In genomic region chr3:20055020-20055775, GRCh38 we compare ENCODE assay signal across 8 cellular contexts. TPM values are rescaled to one million over a fixed set of nuclear protein-coding genes. Genes with fewer than 3 reads are reported as not detected.
DNase-seq lines count a peak whose midpoint lies in the region; ATAC-seq, FAIRE-seq and TF ChIP-seq lines count a peak whose summit lies in the region.

No MANE protein-coding gene starts in this region.

- TF ChIP-seq CTCF in endothelial cell of umbilical vein (IDR thresholded peaks at IDR 0.05; ENCODE audit: extremely low read depth in 1 of 2, insufficient read depth in 1 of 2, low read depth in 1 of 2, low read length in 2 of 2) (no peak), vagina (IDR thresholded peaks at IDR 0.05) (no peak)

- no TSS peak for BruUV-seq in endothelial cell of umbilical vein (replicated peaks; lab: Mats Ljungman, UMichigan)

- no peaks in the 10 kb centered on the region for H4K20me1 ChIP-seq in endothelial cell of umbilical vein (replicated peaks; ENCODE audit: control insufficient read depth, extremely low read depth, insufficient read depth, low read length)

- H3K9me1 ChIP-seq in endothelial cell of umbilical vein (replicated peaks; ENCODE audit: control insufficient read depth, extremely low read depth, insufficient read depth, low read length), result no peaks in the 10 kb centered on the region

- H3K27me3 ChIP-seq in endothelial cell of umbilical vein (ENCODE audit: control insufficient read depth in 2 of 2, insufficient read depth in 2 of 2, low read length in 2 of 2), result no peaks in the 10 kb centered on the region
- no peaks in the 10 kb centered on the region for H3K27me3 ChIP-seq in vagina

- DNase-seq in NCI-H1694 (lab: John Stamatoyannopoulos, UW) (peak; percentile 29), endothelial cell of umbilical vein (ENCODE audit: low read depth, low spot score) (peak; percentile 40), vagina (ENCODE audit: extremely low spot score in 2 of 2) (no peak), OCI-M2 (lab: John Stamatoyannopoulos, UW; ENCODE audit: unreplicated experiment) (no peak), CD1c-positive myeloid dendritic cell (ENCODE audit: extremely low spot score) (no peak), HTR-8/SVneo (ENCODE audit: insufficient read length, low spot score) (no peak)

- peak; percentile 20 for ATAC-seq in GM18498 (IDR thresholded peaks at IDR 0.05; ENCODE audit: unreplicated experiment)
- ATAC-seq in GM21576 (IDR thresholded peaks at IDR 0.05; ENCODE audit: unreplicated experiment), result peak; percentile 17

- CTCF ChIA-PET in endothelial cell of umbilical vein (lab: Charles Lee), result no interaction called here

- TF ChIP-seq POLR2A in endothelial cell of umbilical vein (IDR thresholded peaks at IDR 0.05; ENCODE audit: low read depth, low read length) (no peak), vagina (IDR thresholded peaks at IDR 0.05) (no peak)

- no peak overlapping the region for H3K4me3 ChIP-seq in endothelial cell of umbilical vein (replicated peaks in 1 of 3; ENCODE audit: insufficient read depth in 1 of 3, low read depth in 1 of 3, low read length in 3 of 3)
- no peak overlapping the region for H3K4me3 ChIP-seq in vagina

- intact Hi-C loops in endothelial cell of umbilical vein (cut with micrococcal nuclease), result no loop called here
- intact Hi-C loops in vagina (cut with DNase I), result no loop called here

- H3K79me2 ChIP-seq in endothelial cell of umbilical vein (ENCODE audit: control insufficient read depth, insufficient read depth, low read length), result no peaks in the 10 kb centered on the region

- FAIRE-seq in endothelial cell of umbilical vein (lab: Jason Lieb, UNC) (no peak), HTR-8/SVneo (lab: Jason Lieb, UNC) (no peak)

- H3K4me2 ChIP-seq in endothelial cell of umbilical vein (ENCODE audit: insufficient read depth, low read length), result peak overlapping the region; percentile 19

- H3K9ac ChIP-seq in endothelial cell of umbilical vein (replicated peaks; ENCODE audit: extremely low read depth, insufficient read depth, low read length), result no peak overlapping the region

- H3K4me1 ChIP-seq in endothelial cell of umbilical vein (ENCODE audit: control insufficient read depth, extremely low read depth, insufficient read depth, low read length) (peaks cover 33% of the 10 kb centered on the region), vagina (peaks cover 68% of the 10 kb centered on the region)

- POLR2A ChIA-PET in endothelial cell of umbilical vein (lab: Charles Lee), result no interaction called here

- H3K27ac ChIP-seq in endothelial cell of umbilical vein (ENCODE audit: insufficient read depth, low read depth, low read length) (no peak overlapping the region), vagina (peak overlapping the region; percentile 56)

- H2AFZ ChIP-seq in endothelial cell of umbilical vein (ENCODE audit: low read depth, low read length), result no peak overlapping the region

- H3K36me3 ChIP-seq in endothelial cell of umbilical vein (ENCODE audit: control insufficient read depth in 2 of 2, extremely low read depth in 1 of 2, insufficient read depth in 2 of 2, low read length in 2 of 2), result no peaks in the 10 kb centered on the region
- no peaks in the 10 kb centered on the region for H3K36me3 ChIP-seq in vagina

- H3K9me3 ChIP-seq in endothelial cell of umbilical vein (replicated peaks; ENCODE audit: control insufficient read depth, insufficient read depth, low read length) (no peaks in the 10 kb centered on the region), vagina (no peaks in the 10 kb centered on the region)

- dilution Hi-C loops in endothelial cell of umbilical vein (cut with MboI; ENCODE audit: extremely low pct_ligation_motif_present, low sequenced_read_pairs), result no loop called here

TF ChIP-seq in endothelial cell of umbilical vein, 7 proteins besides CTCF, POLR2A, EP300 and RAD21:
- TF ChIP-seq FOS (IDR thresholded peaks at IDR 0.05; ENCODE audit: borderline replicate concordance, insufficient read depth, low read length), result no peak
- TF ChIP-seq POLR2AphosphoS5 (IDR thresholded peaks at IDR 0.05; ENCODE audit: insufficient read depth, low read depth, low read length), result peak; percentile 8
- TF ChIP-seq, protein P1, sequence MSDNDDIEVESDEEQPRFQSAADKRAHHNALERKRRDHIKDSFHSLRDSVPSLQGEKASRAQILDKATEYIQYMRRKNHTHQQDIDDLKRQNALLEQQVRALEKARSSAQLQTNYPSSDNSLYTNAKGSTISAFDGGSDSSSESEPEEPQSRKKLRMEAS (IDR thresholded peaks at IDR 0.05; ENCODE audit: insufficient read depth, insufficient read length), result no peak
- no peak for TF ChIP-seq EZH2 (IDR thresholded peaks at IDR 0.05; ENCODE audit: borderline replicate concordance, low read depth, low read length, severe bottlenecking)
- no peak for TF ChIP-seq GATA2 (IDR thresholded peaks at IDR 0.05; ENCODE audit: insufficient read depth, insufficient read length, low read depth, low read length)
- TF ChIP-seq MYC (IDR thresholded peaks at IDR 0.05; ENCODE audit: low read depth, low read length), result no peak

RNA-seq across cellular contexts. Expression of gene KAT2B, which starts 15.0 kb away (rescaled TPM):
- total RNA-seq in endothelial cell of umbilical vein (9.7 and 11.0 TPM in 2 replicates), vagina (41.0 TPM)
- 1.9 and 2.6 TPM in 2 replicates for polyA plus RNA-seq in endothelial cell of umbilical vein
- polyA plus RNA-seq in endothelial cell of umbilical vein (2011; cell fraction: cytosol; rRNA removed), result 2.5 and 2.9 TPM in 2 replicates
- 9.0 and 9.8 TPM in 2 replicates for polyA plus RNA-seq in endothelial cell of umbilical vein (2011; cell fraction: nucleus; rRNA removed)
- 4.0 and 4.2 TPM in 2 replicates for polyA plus RNA-seq in endothelial cell of umbilical vein (2012)
- 2.7 and 9.6 TPM in 2 replicates for polyA minus RNA-seq in endothelial cell of umbilical vein
- polyA minus RNA-seq in endothelial cell of umbilical vein (2011; cell fraction: cytosol; rRNA and poly(A)+ RNA removed), result 3.6 TPM
- 11.3 and 11.6 TPM in 2 replicates for polyA minus RNA-seq in endothelial cell of umbilical vein (2011; cell fraction: nucleus; rRNA and poly(A)+ RNA removed)

RNA-seq across cellular contexts. Expression of gene PP2D1, which starts 43.1 kb away (rescaled TPM):
- total RNA-seq in endothelial cell of umbilical vein (not detected in 2 replicates), vagina (not detected)
- not detected in 2 replicates for polyA plus RNA-seq in endothelial cell of umbilical vein
- polyA plus RNA-seq in endothelial cell of umbilical vein (2011; cell fraction: cytosol; rRNA removed), result not detected in 2 replicates
- polyA plus RNA-seq in endothelial cell of umbilical vein (2011; cell fraction: nucleus; rRNA removed), result not detected in 2 replicates
- polyA plus RNA-seq in endothelial cell of umbilical vein (2012), result 0.20 and 0.22 TPM in 2 replicates
- polyA minus RNA-seq in endothelial cell of umbilical vein, result not detected in 2 replicates
- not detected for polyA minus RNA-seq in endothelial cell of umbilical vein (2011; cell fraction: cytosol; rRNA and poly(A)+ RNA removed)
- not detected in 2 replicates for polyA minus RNA-seq in endothelial cell of umbilical vein (2011; cell fraction: nucleus; rRNA and poly(A)+ RNA removed)

Comparison
In these comparisons a context has a peak if more than half of its experiments do, and no peak if none do; other contexts are left out.
1. DNase-seq: peak in NCI-H1694 (single experiment) and endothelial cell of umbilical vein (single experiment); none in vagina (0 of 2), OCI-M2 (single experiment), CD1c-positive myeloid dendritic cell (single experiment) and HTR-8/SVneo (single experiment).